Comparison of ENCODE assay signal across 23 cellular contexts in genomic region chr10:5376450-5376849, GRCh38. TPM values are rescaled to one million over a fixed set of nuclear protein-coding genes. Genes with fewer than 3 reads are reported as not detected.
"Had no signal": no experiment of that assay in that cellular context is flagged by ENCODE, and none has a peak within 500 bp of the region (broad histone marks: within the 10 kb centered on the region; RNA-seq: fewer than 3 reads in every experiment).

No MANE protein-coding gene starts in this region.

- H3K27me3 ChIP-seq: tibial nerve, uterus had no signal

- H3K9me3 ChIP-seq: esophagus squamous epithelium, tibial nerve, uterus had no signal

- H3K27ac ChIP-seq: esophagus squamous epithelium, tibial nerve, uterus had no signal

- H3K4me1 ChIP-seq: esophagus squamous epithelium, tibial nerve, uterus had no signal

- H3K36me3 ChIP-seq: esophagus squamous epithelium, tibial nerve, uterus had no signal

- DNase-seq: activated B cell treated with CpG ODN at 0.5 μM for 24 hours; activated CD4-positive, alpha-beta memory T cell treated with anti-CD3 and anti-CD28 coated beads for 36 hours; activated CD4-positive, alpha-beta T cell treated with anti-CD3 and anti-CD28 coated beads for 4 hours; activated naive CD4-positive, alpha-beta T cell; activated naive CD8-positive, alpha-beta T cell treated with anti-CD3 and anti-CD28 coated beads for 36 hours; amygdala; cerebellar nuclear complex; effector CD8-positive, alpha-beta T cell; esophagus squamous epithelium; kidney; occipital lobe; stimulated activated CD4-positive, alpha-beta T cell treated with anti-CD3 and anti-CD28 coated beads, Interleukin-2, amount 100 ng/mL, for 24 hours; stimulated activated naive CD8-positive, alpha-beta T cell treated with anti-CD3 and anti-CD28 coated beads, Interleukin-15, Interleukin-2, amounts not matched to agents 100 U/mL and 50 U/mL, for 24 hours; substantia nigra; T-cell; uterus had no signal

- ATAC-seq: left lobe of liver; stimulated activated naive CD8-positive, alpha-beta T cell treated with anti-CD3 and anti-CD28 coated beads, Interleukin-15, Interleukin-2, amounts not matched to agents 100 U/mL and 50 U/mL, for 24 hours; T-cell had no signal

- H3K4me3 ChIP-seq: esophagus squamous epithelium, lung, tibial nerve, uterus had no signal

RNA-seq across cellular contexts. Expression of gene UCN3, which starts 11.7 kb away (rescaled TPM):
- total RNA-seq: activated B cell treated with CpG ODN at 0.5 μM for 24 hours; activated CD4-positive, alpha-beta memory T cell treated with anti-CD3 and anti-CD28 coated beads for 36 hours; activated naive CD8-positive, alpha-beta T cell treated with anti-CD3 and anti-CD28 coated beads for 36 hours; esophagus squamous epithelium; fibroblast of villous mesenchyme; glomerular endothelial cell; kidney; left lobe of liver; occipital lobe; posterior vena cava; skeletal muscle tissue; T-cell; tibial nerve; uterus had no signal

RNA-seq across cellular contexts. Expression of gene TUBAL3, which starts 28.2 kb away (rescaled TPM):
- total RNA-seq: activated B cell treated with CpG ODN at 0.5 μM for 24 hours; activated CD4-positive, alpha-beta memory T cell treated with anti-CD3 and anti-CD28 coated beads for 36 hours; activated naive CD8-positive, alpha-beta T cell treated with anti-CD3 and anti-CD28 coated beads for 36 hours; fibroblast of villous mesenchyme; left lobe of liver; occipital lobe; posterior vena cava; skeletal muscle tissue; T-cell; uterus had no signal
